13 cellular contexts compared by ENCODE assay signal in genomic region chr13:99403458-99403971, GRCh38.
DNase-seq lines count a peak whose midpoint lies in the region; ATAC-seq, FAIRE-seq and TF ChIP-seq lines count a peak whose summit lies in the region.
"Had no signal": no experiment of that assay in that cellular context is flagged by ENCODE, and none has a peak within 500 bp of the region (broad histone marks: within the 10 kb centered on the region; RNA-seq: fewer than 3 reads in every experiment).

No MANE protein-coding gene starts in this region.

- CTCF ChIA-PET in H1 (lab: Charles Lee; ENCODE audit: partially characterized antibody): no interaction called here

- H4K8ac ChIP-seq in H1 (ENCODE audit: extremely low read depth, insufficient read depth, low read length): no peak overlapping the region

- no peak overlapping the region for H2BK12ac ChIP-seq in H1 (ENCODE audit: low read depth, low read length)

- H3K36me3 ChIP-seq in RWPE2 (ENCODE audit: low read depth) (no peaks in the 10 kb centered on the region), H1 (ENCODE audit: control insufficient read depth in 2 of 4, insufficient read depth in 4 of 4, low read length in 3 of 4) (no peaks in the 10 kb centered on the region), small intestine (ENCODE audit: control insufficient read depth in 2 of 2, insufficient read depth in 2 of 2, low read length in 2 of 2) (no peaks in the 10 kb centered on the region), gastrocnemius medialis (no peaks in the 10 kb centered on the region)
- H3K36me3 ChIP-seq: pancreas had no signal

- TF ChIP-seq EP300 in H1 (IDR thresholded peaks at IDR 0.05; ENCODE audit: borderline replicate concordance in 1 of 2, low read depth in 2 of 2, low read length in 2 of 2): no peak

- H2BK20ac ChIP-seq in H1 (ENCODE audit: low read length): no peak overlapping the region

- H3K4me3 ChIP-seq in RWPE2 (ENCODE audit: severe bottlenecking): no peak overlapping the region
- H3K4me3 ChIP-seq in H1 (ENCODE audit: extremely low read depth in 1 of 4, insufficient read depth in 2 of 4, low read depth in 3 of 4, low read length in 4 of 4): no peak overlapping the region
- H3K4me3 ChIP-seq in small intestine (ENCODE audit: low read depth in 1 of 2, low read length in 2 of 2): no peak overlapping the region
- H3K4me3 ChIP-seq in gastrocnemius medialis: no peak overlapping the region
- H3K4me3 ChIP-seq: pancreas had no signal

- no peak overlapping the region for H3K4ac ChIP-seq in H1 (replicated peaks; ENCODE audit: insufficient read length, low read depth, low read length)

- H3K14ac ChIP-seq in H1 (ENCODE audit: insufficient read length): no peak overlapping the region

- peak overlapping the region; percentile 32; the same call in 1 of the 2 replicates for H3K18ac ChIP-seq in H1 (ENCODE audit: extremely low read depth, low read length)

- H3K4me1 ChIP-seq in RWPE2 (ENCODE audit: insufficient read depth, poor library complexity, severe bottlenecking) (no peaks in the 10 kb centered on the region), H1 (replicated peaks in 1 of 4; ENCODE audit: control insufficient read depth in 3 of 4, insufficient read depth in 4 of 4, low read length in 3 of 4) (no peaks in the 10 kb centered on the region; a peak in 1 of 7 replicates), small intestine (ENCODE audit: control insufficient read depth in 2 of 2, insufficient read depth in 1 of 2, low read depth in 1 of 2, low read length in 1 of 2) (no peaks in the 10 kb centered on the region), gastrocnemius medialis (no peaks in the 10 kb centered on the region)
- H3K4me1 ChIP-seq: pancreas had no signal

- POLR2A ChIA-PET in H1 (lab: Charles Lee; ENCODE audit: partially characterized antibody): no interaction called here

- no peaks in the 10 kb centered on the region for H3K79me1 ChIP-seq in H1 (ENCODE audit: low read depth, low read length)

- no peak overlapping the region for H3K4me2 ChIP-seq in H1 (ENCODE audit: insufficient read depth in 1 of 2, low read depth in 2 of 2, low read length in 2 of 2)

- no peak overlapping the region for H3K9ac ChIP-seq in H1 (replicated peaks in 1 of 4; ENCODE audit: extremely low read depth in 1 of 4, low read depth in 3 of 4, low read length in 3 of 4)

- no peak overlapping the region for H3K56ac ChIP-seq in H1 (replicated peaks; ENCODE audit: insufficient read length, low read depth, low read length)

- ATAC-seq in RWPE2 (ENCODE audit: low read depth) (no peak; the same call in 2 of the 3 replicates), gastrocnemius medialis (no peak), Right ventricle myocardium inferior (no peak)
- ATAC-seq: left cardiac atrium, pancreas had no signal

- no peak overlapping the region for H4K91ac ChIP-seq in H1 (replicated peaks; ENCODE audit: insufficient read length, low read length)

- in situ Hi-C loops in gastrocnemius medialis (cut with MboI; ENCODE audit: low sequenced_read_pairs in 4 of 4): no loop called here

- no peaks in the 10 kb centered on the region for H3K9me3 ChIP-seq in RWPE2 (ENCODE audit: severe bottlenecking)
- no peaks in the 10 kb centered on the region for H3K9me3 ChIP-seq in H1 (ENCODE audit: insufficient read depth in 2 of 2, low read depth in 1 of 2, low read length in 1 of 2)
- H3K9me3 ChIP-seq in small intestine (ENCODE audit: control insufficient read depth, low read depth): no peaks in the 10 kb centered on the region
- H3K9me3 ChIP-seq in gastrocnemius medialis: no peaks in the 10 kb centered on the region
- H3K9me3 ChIP-seq: pancreas had no signal

- H3K27ac ChIP-seq in RWPE2 (ENCODE audit: poor library complexity, severe bottlenecking): no peak overlapping the region
- no peak overlapping the region for H3K27ac ChIP-seq in H1 (ENCODE audit: low read depth, low read length)
- peak overlapping the region in 1 of 2 donors; percentile 55 for H3K27ac ChIP-seq in small intestine (ENCODE audit: low read depth in 1 of 2, low read length in 1 of 2)
- H3K27ac ChIP-seq in gastrocnemius medialis: no peak overlapping the region
- H3K27ac ChIP-seq: pancreas had no signal

- H3K23me2 ChIP-seq in H1 (ENCODE audit: low read depth, low read length): 0 out of 2 replicates have a peak, but pooled peaks cover 2% of the 10 kb centered on the region

- no peak for TF ChIP-seq RAD21 in H1 (IDR thresholded peaks at IDR 0.05 in 1 of 2, conservative IDR thresholded peaks at IDR 0.05 in 1 of 2; ENCODE audit: low read depth in 2 of 2, low read length in 2 of 2)

- FAIRE-seq in H1 (lab: Jason Lieb, UNC) (no peak), small intestine (lab: Jason Lieb, UNC) (no peak)
- FAIRE-seq: pancreas had no signal

- H4K5ac ChIP-seq in H1 (ENCODE audit: insufficient read length, low read depth, low read length): no peak overlapping the region

- no peaks in the 10 kb centered on the region for H3K79me2 ChIP-seq in H1 (ENCODE audit: control insufficient read depth in 1 of 2, insufficient read depth in 2 of 2, low read length in 2 of 2)

- TF ChIP-seq CTCF in RWPE2 (IDR thresholded peaks at IDR 0.05; ENCODE audit: poor library complexity, severe bottlenecking): no peak
- TF ChIP-seq CTCF in H1 (IDR thresholded peaks at IDR 0.05; ENCODE audit: control extremely low read depth in 1 of 3, insufficient read depth in 1 of 3, low read depth in 1 of 3, low read length in 3 of 3): no peak
- TF ChIP-seq CTCF in gastrocnemius medialis (IDR thresholded peaks at IDR 0.05 in 4 of 5, conservative IDR thresholded peaks at IDR 0.05 in 1 of 5): no peak

- no peak overlapping the region for H2BK5ac ChIP-seq in H1 (ENCODE audit: low read depth, low read length)

- H2AFZ ChIP-seq in H1 (ENCODE audit: low read length): no peak overlapping the region

- peak; percentile 60 for DNase-seq in activated effector memory CD4-positive, alpha-beta T cell treated with anti-CD3 and anti-CD28 coated beads, Interleukin-2, amount 50 U/mL, for 16 hours
- no peak for DNase-seq in activated effector memory CD4-positive, alpha-beta T cell treated with Interleukin-2 at 50 U/mL for 16 hours
- peak; percentile 23 for DNase-seq in RWPE2 (ENCODE audit: low spot score)
- DNase-seq in H1 (ENCODE audit: low read depth in 1 of 2, low spot score in 2 of 2): no peak
- peak; percentile 65 for DNase-seq in small intestine
- DNase-seq in gastrocnemius medialis: no peak
- no peak for DNase-seq in DMS 273 (lab: John Stamatoyannopoulos, UW; ENCODE audit: unreplicated experiment)
- DNase-seq in Right ventricle myocardium inferior (ENCODE audit: missing footprints): no peak
- DNase-seq: left cardiac atrium; NCI-H2081; NCI-H69; stimulated activated naive CD4-positive, alpha-beta T cell treated with Interleukin-2 at 50 U/mL for 16 hours had no signal

- H2BK15ac ChIP-seq in H1 (ENCODE audit: low read length): no peak overlapping the region

- H3K27me3 ChIP-seq in RWPE2 (ENCODE audit: insufficient read depth, poor library complexity, severe bottlenecking) (no peaks in the 10 kb centered on the region), H1 (replicated peaks in 1 of 4; ENCODE audit: control insufficient read depth in 3 of 4, extremely low read depth in 1 of 4, insufficient read depth in 3 of 4, low read length in 3 of 4) (peaks cover 0 to 2% (median 0%) of the 10 kb centered on the region in 4 experiments; a peak in 1 of 7 replicates), small intestine (ENCODE audit: control insufficient read depth in 2 of 2, insufficient read depth in 2 of 2, low read length in 2 of 2) (no peaks in the 10 kb centered on the region), gastrocnemius medialis (no peaks in the 10 kb centered on the region)
- H3K27me3 ChIP-seq: pancreas had no signal

- H4K20me1 ChIP-seq in H1 (replicated peaks in 1 of 2; ENCODE audit: control insufficient read depth in 1 of 2, insufficient read depth in 2 of 2, low read length in 2 of 2): no peaks in the 10 kb centered on the region

- TF ChIP-seq POLR2A in H1 (IDR thresholded peaks at IDR 0.05; ENCODE audit: control extremely low read depth in 1 of 2, low read depth in 2 of 2, low read length in 2 of 2) (no peak), gastrocnemius medialis (IDR thresholded peaks at IDR 0.05) (no peak)

- WGBS in H1 (ENCODE audit: extremely low coverage in 1 of 2, insufficient coverage in 1 of 2, insufficient read length in 1 of 2, insufficient replicate concordance in 2 of 2, low coverage in 1 of 2, low lambda C conversion rate in 2 of 2, missing lambda C conversion rate in 1 of 2), 2 experiments: 95% methylated on average over 5 of the region's 5 CpGs; no CpG with 5 or more reads in 1 of the 2 experiments
- WGBS in small intestine, 3 donors: 11 to 48% (median 26%) methylated on average over 5 of the region's 5 CpGs

- H3K23ac ChIP-seq in H1 (ENCODE audit: insufficient read length): no peak overlapping the region

- intact Hi-C loops in gastrocnemius medialis (cut with DNase I; ENCODE audit: low total_unique reads): no loop called here
- intact Hi-C loops in Right ventricle myocardium inferior (cut with DNase I): no loop called here

- no peak overlapping the region for H2BK120ac ChIP-seq in H1 (replicated peaks; ENCODE audit: low read depth, low read length)

- no peak overlapping the region for H2AK5ac ChIP-seq in H1 (ENCODE audit: low read depth, low read length)

TF ChIP-seq in H1, 55 proteins besides CTCF, POLR2A, EP300 and RAD21:
- no peak for TF ChIP-seq TBP (IDR thresholded peaks at IDR 0.05; ENCODE audit: low read depth, low read length)
TF ChIP-seq in H1: peak in this region for 0.

Comparison
In these comparisons a context has a peak if more than half of its experiments do, and no peak if none do; other contexts are left out.
1. DNase-seq: peak in activated effector memory CD4-positive, alpha-beta T cell treated with anti-CD3 and anti-CD28 coated beads, Interleukin-2, amount 50 U/mL, for 16 hours (single experiment), RWPE2 (single experiment) and small intestine (single experiment); none in activated effector memory CD4-positive, alpha-beta T cell treated with Interleukin-2 at 50 U/mL for 16 hours (single experiment), H1 (0 of 2), gastrocnemius medialis (0 of 2), DMS 273 (single experiment) and Right ventricle myocardium inferior (single experiment).